In genomic region chr14:67674480-67675218, GRCh38 we compare ENCODE assay signal across 8 cellular contexts. TPM values are rescaled to one million over a fixed set of nuclear protein-coding genes. Genes with fewer than 3 reads are reported as not detected.
A peak's percentile ranks its signal among the peaks of the same experiment; 100 is the strongest.
DNase-seq lines count a peak whose midpoint lies in the region; TF ChIP-seq lines count a peak whose summit lies in the region.

A gene with protein sequence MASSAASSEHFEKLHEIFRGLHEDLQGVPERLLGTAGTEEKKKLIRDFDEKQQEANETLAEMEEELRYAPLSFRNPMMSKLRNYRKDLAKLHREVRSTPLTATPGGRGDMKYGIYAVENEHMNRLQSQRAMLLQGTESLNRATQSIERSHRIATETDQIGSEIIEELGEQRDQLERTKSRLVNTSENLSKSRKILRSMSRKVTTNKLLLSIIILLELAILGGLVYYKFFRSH (minus strand): TSS chr14:67674632. CDS start chr14:67674489, 143 bp downstream.

- H3K4me1 Mint-ChIP-seq in H9 (peaks cover 14 to 18% of the 10 kb centered on the region in 2 experiments), neural crest cell (peaks cover 29% of the 10 kb centered on the region)

- H3K79me2 ChIP-seq in H9 (ENCODE audit: insufficient read depth, low read length) = peaks cover 4% of the 10 kb centered on the region; the same call in 1 of the 2 replicates
- H3K79me2 ChIP-seq in Loucy (ENCODE audit: insufficient read depth, low read length) = peaks cover 43% of the 10 kb centered on the region

- H3K9me3 ChIP-seq in H9 (ENCODE audit: control insufficient read depth, low read depth, low read length) (no peaks in the 10 kb centered on the region), Loucy (ENCODE audit: insufficient read depth, low read depth, low read length) (no peaks in the 10 kb centered on the region)

- H3K4me2 ChIP-seq in H9 (ENCODE audit: insufficient read depth, insufficient read length, low read length) (peak within 1 kb of the TSS; percentile 59), Loucy (ENCODE audit: low read depth, low read length, poor library complexity, severe bottlenecking) (peak within 1 kb of the TSS; percentile 99)

- peak within 1 kb of the TSS; percentile 97 for H3K18ac ChIP-seq in H9 (ENCODE audit: insufficient read length, low read depth, low read length)

- no peak within 1 kb of the TSS for H4K5ac ChIP-seq in H9 (ENCODE audit: insufficient read length, low read depth, low read length)

- no peak within 1 kb of the TSS for H2BK120ac ChIP-seq in H9 (ENCODE audit: low read depth, low read length, poor library complexity, severe bottlenecking)

- H2BK15ac ChIP-seq in H9 (ENCODE audit: low read depth, low read length) = no peak within 1 kb of the TSS

- peaks cover 5% of the 10 kb centered on the region for H3K23me2 ChIP-seq in H9 (ENCODE audit: insufficient read length, low read depth, low read length, poor library complexity, severe bottlenecking)

- peak within 1 kb of the TSS; percentile 28 for H3K27ac ChIP-seq in H9 (ENCODE audit: insufficient read length, low read depth, low read length)

- H3K9me3 Mint-ChIP-seq in H9 (no peaks in the 10 kb centered on the region; a peak in 1 of 5 replicates), neural crest cell (no peaks in the 10 kb centered on the region)

- H3T11ph ChIP-seq in H9 (ENCODE audit: low read length) = no peak within 1 kb of the TSS

- H3K79me1 ChIP-seq in H9 (ENCODE audit: insufficient read depth, low read depth, low read length, poor library complexity, severe bottlenecking) = no peaks in the 10 kb centered on the region

- H3K27me3 ChIP-seq in H9 (ENCODE audit: insufficient read depth, low read length) = no peaks in the 10 kb centered on the region
- H3K27me3 ChIP-seq in Loucy (ENCODE audit: insufficient read depth, low read length, poor library complexity, severe bottlenecking) = no peaks in the 10 kb centered on the region

- H3F3A ChIP-seq in Loucy (ENCODE audit: low read depth) = no peaks in the 10 kb centered on the region

- H4K8ac ChIP-seq in H9 (replicated peaks; ENCODE audit: insufficient read length, low read depth, low read length) = no peak within 1 kb of the TSS

- no peaks in the 10 kb centered on the region for H3K9me2 ChIP-seq in Loucy (replicated peaks; ENCODE audit: low read depth, low read length)

- H3K4me3 ChIP-seq in Loucy (ENCODE audit: low read length, poor library complexity, severe bottlenecking) (peak within 1 kb of the TSS; percentile 88), foreskin fibroblast (ENCODE audit: low read depth in 1 of 2, low read length in 2 of 2) (peak within 1 kb of the TSS; percentile 73 to 92)

- no CpG with 5 or more reads among the region's 87 CpGs for WGBS in H9 (ENCODE audit: extremely low coverage, insufficient read length, low lambda C conversion rate)

- peak within 1 kb of the TSS; percentile 92 to 97 (median 94); a peak in 6 of 7 replicates for H3K27ac Mint-ChIP-seq in H9
- H3K27ac Mint-ChIP-seq in neural crest cell (ENCODE audit: unreplicated experiment) = peak within 1 kb of the TSS; percentile 96

- H4K20me1 ChIP-seq in H9 (ENCODE audit: control insufficient read depth, insufficient read depth, insufficient read length) = no peaks in the 10 kb centered on the region
- peaks cover 27% of the 10 kb centered on the region for H4K20me1 ChIP-seq in Loucy (ENCODE audit: insufficient read depth, low read length, poor library complexity, severe bottlenecking)

- H3K9ac ChIP-seq in H9 (ENCODE audit: extremely low read depth, insufficient read length, low read length) = peak within 1 kb of the TSS; percentile 79
- peak within 1 kb of the TSS; percentile 76 for H3K9ac ChIP-seq in Loucy (ENCODE audit: low read depth, low read length, poor library complexity, severe bottlenecking)

- peaks cover 30% of the 10 kb centered on the region; the same call in 1 of the 2 replicates for H3K36me3 ChIP-seq in Loucy (ENCODE audit: insufficient read depth, low read length)

- no peak within 1 kb of the TSS for H2BK5ac ChIP-seq in H9 (ENCODE audit: insufficient read length, low read length)

- no peak within 1 kb of the TSS for H2AFZ ChIP-seq in H9 (ENCODE audit: low read length)
- peak within 1 kb of the TSS; percentile 91 for H2AFZ ChIP-seq in Loucy (ENCODE audit: low read length)

- H3K56ac ChIP-seq in H9 (ENCODE audit: insufficient read length, low read depth, low read length) = no peak within 1 kb of the TSS

- H3K4me3 Mint-ChIP-seq in H9 (peak within 1 kb of the TSS; percentile 75 to 93), neural crest cell (peak within 1 kb of the TSS; percentile 95)

- H3K36me3 Mint-ChIP-seq in H9 (ENCODE audit: insufficient read depth in 1 of 3, low read depth in 3 of 3) (peaks cover 9 to 29% (median 27%) of the 10 kb centered on the region in 3 experiments), neural crest cell (ENCODE audit: low read depth) (peaks cover 3% of the 10 kb centered on the region)

- no peaks in the 10 kb centered on the region; the same call in 1 of the 2 replicates for H3K27me3 Mint-ChIP-seq in H9 (ENCODE audit: low read depth)
- no peaks in the 10 kb centered on the region for H3K27me3 Mint-ChIP-seq in neural crest cell (ENCODE audit: low read depth)

- no peak within 1 kb of the TSS for H3K23ac ChIP-seq in H9 (ENCODE audit: insufficient read length, low read depth, low read length)

- no peak within 1 kb of the TSS for H2BK20ac ChIP-seq in H9 (ENCODE audit: low read depth, low read length, poor library complexity, severe bottlenecking)

- DNase-seq in GDM1 (lab: John Stamatoyannopoulos, UW) = peak; percentile 76
- peak; percentile 83 for DNase-seq in H9
- DNase-seq in SHP77 treated with DMSO at 0.1 percent for 48 hours (lab: John Stamatoyannopoulos, UW) = peak; percentile 68
- peak; percentile 70 for DNase-seq in activated gamma-delta T cell (lab: John Stamatoyannopoulos, UW)
- DNase-seq in foreskin fibroblast = peak; percentile 72 to 92
- peak; percentile 72 for DNase-seq in neural crest cell (ENCODE audit: low read depth, low spot score)
- peak; percentile 51 for DNase-seq in stromal cell of bone marrow (ENCODE audit: low read depth)

- no peak within 1 kb of the TSS for H3K4ac ChIP-seq in H9 (ENCODE audit: low read depth, low read length)

- H2AK5ac ChIP-seq in H9 (ENCODE audit: insufficient read length, low read length) = no peak within 1 kb of the TSS

- TF ChIP-seq CTCF in H9 (conservative IDR thresholded peaks at IDR 0.05) (no peak; the same call in 2 of the 3 replicates), Loucy (conservative IDR thresholded peaks at IDR 0.05; ENCODE audit: low read length) (no peak), foreskin fibroblast (IDR thresholded peaks at IDR 0.05; ENCODE audit: low read depth, low read length) (peak; percentile 32), neural crest cell (conservative IDR thresholded peaks at IDR 0.05) (peak; percentile 32)

- no peak within 1 kb of the TSS for H2BK12ac ChIP-seq in H9 (ENCODE audit: insufficient read length, low read depth, low read length)

- no peak within 1 kb of the TSS for H4K91ac ChIP-seq in H9 (ENCODE audit: insufficient read length, low read depth, low read length)

- peak within 1 kb of the TSS; percentile 97 for H3K14ac ChIP-seq in H9 (ENCODE audit: insufficient read depth, low read length)

- H3K4me1 ChIP-seq in H9 (ENCODE audit: insufficient read depth, low read length) (peaks cover 2% of the 10 kb centered on the region; the same call in 1 of the 2 replicates), Loucy (ENCODE audit: insufficient read depth, low read length, poor library complexity, severe bottlenecking) (peaks cover 32% of the 10 kb centered on the region)

RNA-seq across cellular contexts. Expression of the gene that starts here (rescaled TPM):
- total RNA-seq in H9 (2021) = 118 and 121 TPM in 2 replicates
- 103 and 112 TPM in 2 replicates for total RNA-seq in neural crest cell

Comparison
In these comparisons a context has a peak if more than half of its experiments do, and no peak if none do; other contexts are left out.
1. Peak in every context shown above with its lines: DNase-seq, H3K4me3 ChIP-seq and H3K27ac ChIP-seq.
2. CTCF ChIP-seq: peak in foreskin fibroblast (single experiment) and neural crest cell (single experiment); none in H9 (single experiment) and Loucy (single experiment).